In genomic region chr16:30337964-30338357, GRCh38 we compare ENCODE assay signal across 5 cellular contexts. TPM values are rescaled to one million over a fixed set of nuclear protein-coding genes. Genes with fewer than 3 reads are reported as not detected.
"Had no signal": no experiment of that assay in that cellular context is flagged by ENCODE, and none has a peak within 500 bp of the region (broad histone marks: within the 10 kb centered on the region; RNA-seq: fewer than 3 reads in every experiment).

No MANE protein-coding gene starts in this region.

RNA-seq across cellular contexts. Expression of gene MYL11, which starts 36.6 kb away (rescaled TPM):
- total RNA-seq: HT-29, IMR-90, M059J, PC-3, SK-MEL-5 had no signal

RNA-seq across cellular contexts. Expression of gene SEPTIN1, which starts 44.4 kb away (rescaled TPM):
- total RNA-seq: HT-29, IMR-90, SK-MEL-5 had no signal
